ENCODE assay signal across 21 cellular contexts in genomic region chr7:149727541-149728476, GRCh38. TPM values are rescaled to one million over a fixed set of nuclear protein-coding genes. Genes with fewer than 3 reads are reported as not detected.
DNase-seq lines count a peak whose midpoint lies in the region; ATAC-seq and TF ChIP-seq lines count a peak whose summit lies in the region.
"Had no signal": no experiment of that assay in that cellular context is flagged by ENCODE, and none has a peak within 500 bp of the region (broad histone marks: within the 10 kb centered on the region; RNA-seq: fewer than 3 reads in every experiment).

No MANE protein-coding gene starts in this region.

- peaks cover 20% of the 10 kb centered on the region for H3K4me1 ChIP-seq in SJCRH30
- H3K4me1 ChIP-seq: adrenal gland had no signal

- no peaks in the 10 kb centered on the region for H3K27me3 ChIP-seq in SJCRH30
- H3K27me3 ChIP-seq: adrenal gland, dorsolateral prefrontal cortex had no signal

- DNase-seq in SJCRH30 (peak; percentile 67 to 76), kidney tubule cell (ENCODE audit: low spot score) (peak; percentile 20), posterior vena cava (ENCODE audit: low spot score) (peak; percentile 70), OCI-M1 (lab: John Stamatoyannopoulos, UW) (no peak), NCI-H2081 (lab: John Stamatoyannopoulos, UW) (no peak), putamen (ENCODE audit: low spot score) (no peak)
- DNase-seq: activated CD4-positive, alpha-beta T cell treated with anti-CD3 and anti-CD28 coated beads, Interleukin-2, amount 50 U/mL, for 1 hour; activated CD8-positive, alpha-beta memory T cell treated with anti-CD3 and anti-CD28 coated beads, Interleukin-2, amount 50 U/mL, for 4 hours; activated gamma-delta T cell; adrenal gland; hypothalamus; NCI-H1417; NCI-H69; SHP77; T-cell had no signal

- no peak for TF ChIP-seq CTCF in C4-2B (conservative IDR thresholded peaks at IDR 0.05)

- H3K9me3 ChIP-seq in SJCRH30 (replicated peaks), result no peaks in the 10 kb centered on the region
- H3K9me3 ChIP-seq: adrenal gland, thoracic aorta had no signal

- peaks cover 24% of the 10 kb centered on the region; the same call in 1 of the 2 replicates for H3K36me3 ChIP-seq in SJCRH30

- intact Hi-C loops in posterior vena cava (cut with DNase I), result no loop called here

- no peak overlapping the region for H3K4me3 ChIP-seq in SJCRH30
- H3K4me3 ChIP-seq: adrenal gland, dorsolateral prefrontal cortex, thoracic aorta had no signal

- H3K27ac ChIP-seq in C4-2B, result peak overlapping the region; percentile 14
- peak overlapping the region; percentile 51 for H3K27ac ChIP-seq in SJCRH30
- H3K27ac ChIP-seq: adrenal gland, thoracic aorta had no signal

- no peak for ATAC-seq in GM19395 (IDR thresholded peaks at IDR 0.05; ENCODE audit: unreplicated experiment)
- ATAC-seq: right cardiac atrium; stimulated activated effector memory CD8-positive, alpha-beta T cell treated with anti-CD3 and anti-CD28 coated beads, Interleukin-12 subunit alpha, Interleukin-12 subunit beta, amount 100 ng/mL, for 72 hours; T-cell had no signal

RNA-seq across cellular contexts. Expression of gene ZNF467, which starts 45.6 kb away (rescaled TPM):
- not detected in 2 replicates for total RNA-seq in SJCRH30 (2014; rRNA removed; shearing (Covaris generic))
- 10 to 100 TPM; 10.9 to 12.0 TPM for total RNA-seq in posterior vena cava

Comparison
In these comparisons a context has a peak if more than half of its experiments do, and no peak if none do; other contexts are left out.
1. DNase-seq: peak in SJCRH30 (2 of 2), kidney tubule cell (single experiment) and posterior vena cava (single experiment); none in OCI-M1 (single experiment), NCI-H2081 (0 of 2) and putamen (single experiment).
2. RNA of gene ZNF467, which starts 45.6 kb away (total RNA-seq): 10.9 to 12.0 TPM in posterior vena cava; not detected in SJCRH30; every median in the first group is over 10 times any median in the second.